18 cellular contexts compared by ENCODE assay signal in the genomic region with DNA sequence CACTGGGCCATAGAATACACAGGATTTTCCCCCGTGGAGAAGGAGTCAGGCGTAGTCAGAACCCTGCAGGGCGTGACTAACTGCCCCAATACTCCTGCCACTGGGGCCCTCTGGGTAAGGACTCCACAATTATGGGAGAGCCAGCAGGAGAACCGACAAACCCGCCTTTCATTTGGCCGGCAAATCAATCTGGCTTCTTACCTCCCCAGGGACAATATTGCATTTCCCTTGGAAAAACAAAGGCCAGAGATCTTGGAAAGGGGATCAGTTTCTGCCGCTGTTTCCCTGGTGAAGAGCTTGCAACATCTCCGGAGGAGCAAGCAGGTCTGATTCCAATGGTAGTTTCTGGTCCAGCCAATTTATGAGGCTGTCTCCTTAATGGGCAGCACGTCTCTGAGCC. TPM values are rescaled to one million over a fixed set of nuclear protein-coding genes. Genes with fewer than 3 reads are reported as not detected.
DNase-seq lines count a peak whose midpoint lies in the region; ATAC-seq, FAIRE-seq and TF ChIP-seq lines count a peak whose summit lies in the region.
"Had no signal": no experiment of that assay in that cellular context is flagged by ENCODE, and none has a peak within 500 bp of the region (broad histone marks: within the 10 kb centered on the region; RNA-seq: fewer than 3 reads in every experiment).

No MANE protein-coding gene starts in this region.

- no peaks in the 10 kb centered on the region for H3K27me3 Mint-ChIP-seq in MCF 10A (ENCODE audit: insufficient read depth, unreplicated experiment)

- 34 to 61% methylated on average over 7 to 8 of the region's 9 CpGs for WGBS in esophagus squamous epithelium, 2 donors
- WGBS in mesenchymal stem cell, result 35% methylated on average over 9 of the region's 9 CpGs
- 56 to 62% methylated on average over 9 of the region's 9 CpGs for WGBS in pancreas, 2 donors

- no peak overlapping the region for H3K27ac Mint-ChIP-seq in MCF 10A (ENCODE audit: low read depth, unreplicated experiment)

- ATAC-seq in pancreas, result no peak
- ATAC-seq: K562 had no signal

- no peak overlapping the region for H3K4me2 ChIP-seq in mesenchymal stem cell (ENCODE audit: low read length, poor library complexity, severe bottlenecking)

- H3K4me1 ChIP-seq in breast epithelium, result no peaks in the 10 kb centered on the region
- H3K4me1 ChIP-seq in esophagus squamous epithelium, result peaks cover 0 to 52% (median 8%) of the 10 kb centered on the region in 3 donors
- H3K4me1 ChIP-seq in mesenchymal stem cell (ENCODE audit: control insufficient read depth, insufficient read depth, low read depth, low read length), result peaks cover 8% of the 10 kb centered on the region
- H3K4me1 ChIP-seq in pancreas, result peaks cover 0 to 3% (median 0%) of the 10 kb centered on the region in 3 donors

- TF ChIP-seq CTCF in breast epithelium (IDR thresholded peaks at IDR 0.05) (no peak), MCF 10A (IDR thresholded peaks at IDR 0.05; ENCODE audit: unreplicated experiment) (no peak), esophagus squamous epithelium (IDR thresholded peaks at IDR 0.05) (no peak), pancreas (IDR thresholded peaks at IDR 0.05) (no peak)

- no peak overlapping the region for H3K18ac ChIP-seq in mesenchymal stem cell (ENCODE audit: low read depth in 1 of 2, low read length in 2 of 2)

- H3K27ac ChIP-seq in breast epithelium (peak overlapping the region; percentile 15 to 29), esophagus squamous epithelium (peak overlapping the region in 3 of 4 donors; percentile 31 to 72 (median 55)), mesenchymal stem cell (ENCODE audit: low read length, poor library complexity, severe bottlenecking) (no peak overlapping the region), pancreas (no peak overlapping the region)
- H3K27ac ChIP-seq: thyroid gland had no signal

- peak in 1 of 2 donors; percentile 34 for DNase-seq in breast epithelium (ENCODE audit: low spot score in 2 of 2)
- no peak for DNase-seq in MCF 10A (ENCODE audit: unreplicated experiment)
- DNase-seq in esophagus squamous epithelium (lab: John Stamatoyannopoulos, UW), result no peak
- no peak for DNase-seq in mesenchymal stem cell
- no peak for DNase-seq in D341Med (ENCODE audit: low spot score)
- no peak for DNase-seq in pancreas
- no peak for DNase-seq in stimulated activated CD4-positive, alpha-beta T cell treated with anti-CD3 and anti-CD28 coated beads, Interleukin-4, amount 100 ng/mL, for 1 hour
- no peak for DNase-seq in activated T-cell treated with anti-CD3 and anti-CD28 coated beads, Interleukin-2, amount 50 U/mL, for 1 hour
- DNase-seq: activated naive CD4-positive, alpha-beta T cell treated with anti-CD3 and anti-CD28 coated beads, Interleukin-2, amount 50 U/mL, for 16 hours; naive B cell; NCI-H146; NK-92 treated with Interleukin-12 subunit alpha and Interleukin-12 subunit beta, amount 100 ng/mL, for 24 hours; stimulated activated CD4-positive, alpha-beta T cell treated with anti-CD3 and anti-CD28 coated beads, Interleukin-12 subunit alpha, Interleukin-12 subunit beta, amount 100 ng/mL, for 4 hours had no signal

- H3K4me3 ChIP-seq in breast epithelium (peak overlapping the region in 1 of 3 donors; percentile 47), esophagus squamous epithelium (peak overlapping the region in 1 of 4 donors; percentile 20), mesenchymal stem cell (ENCODE audit: insufficient read depth in 1 of 2, low read depth in 1 of 2, low read length in 2 of 2) (no peak overlapping the region), pancreas (peak overlapping the region in 1 of 4 donors; percentile 6)
- H3K4me3 ChIP-seq: K562, thyroid gland had no signal

- no peaks in the 10 kb centered on the region for H3K9me3 Mint-ChIP-seq in MCF 10A (ENCODE audit: unreplicated experiment)

- no peak overlapping the region for H2AFZ ChIP-seq in mesenchymal stem cell (ENCODE audit: low read depth, low read length)

- peaks cover 17% of the 10 kb centered on the region for H3K36me3 Mint-ChIP-seq in MCF 10A (ENCODE audit: insufficient read depth, unreplicated experiment)

- H2BK15ac ChIP-seq in mesenchymal stem cell (ENCODE audit: low read depth, poor library complexity, severe bottlenecking), result no peak overlapping the region

- H3K23ac ChIP-seq in mesenchymal stem cell (ENCODE audit: low read length in 2 of 2), result no peak overlapping the region

- no peak overlapping the region for H3K14ac ChIP-seq in mesenchymal stem cell (ENCODE audit: low read length in 2 of 2)

- no peaks in the 10 kb centered on the region for H3K79me1 ChIP-seq in mesenchymal stem cell (replicated peaks; ENCODE audit: low read length, poor library complexity, severe bottlenecking)

- no peak for FAIRE-seq in pancreas (lab: Jason Lieb, UNC)
- FAIRE-seq: A204.1, colon, K562, TTC549 had no signal

- CTCF ChIA-PET in MCF 10A (lab: Yijun Ruan, JAX), result interaction anchor here (2.0 to 2.4 kb wide), 2 partner anchors 68 to 255 kb away, joined by 5 to 11 read pairs; no protein-coding TSS in a partner anchor

- H2AK5ac ChIP-seq in mesenchymal stem cell (ENCODE audit: low read length, severe bottlenecking), result no peak overlapping the region

- no peak overlapping the region for H3K4me3 Mint-ChIP-seq in MCF 10A (ENCODE audit: unreplicated experiment)
- H3K4me3 Mint-ChIP-seq: naive B cell had no signal

- no peaks in the 10 kb centered on the region for H3K36me3 ChIP-seq in breast epithelium
- no peaks in the 10 kb centered on the region for H3K36me3 ChIP-seq in esophagus squamous epithelium
- peaks cover 0 to 3% of the 10 kb centered on the region in 2 experiments for H3K36me3 ChIP-seq in mesenchymal stem cell (ENCODE audit: control insufficient read depth in 1 of 2, insufficient read depth in 2 of 2, low read depth in 1 of 2, low read length in 2 of 2)
- no peaks in the 10 kb centered on the region for H3K36me3 ChIP-seq in pancreas
- H3K36me3 ChIP-seq: thyroid gland had no signal

- intact Hi-C loops in breast epithelium (cut with DNase I; ENCODE audit: low total_unique reads), result loop anchor here (5.0 kb wide), 1 partner anchor 420 kb away; no protein-coding TSS in a partner anchor
- intact Hi-C loops in MCF 10A (cut with micrococcal nuclease), result loop anchor here (10.0 kb wide), 1 partner anchor 88 kb away; no protein-coding TSS in a partner anchor
- intact Hi-C loops in esophagus squamous epithelium (cut with DNase I), result no loop called here
- intact Hi-C loops in pancreas (cut with DNase I), result no loop called here

- no peak overlapping the region for H4K91ac ChIP-seq in mesenchymal stem cell (ENCODE audit: low read length)

- no TSS peak for BruUV-seq in MCF 10A (replicated peaks; lab: Mats Ljungman, UMichigan)

- no peak overlapping the region for H3K4ac ChIP-seq in mesenchymal stem cell (ENCODE audit: low read depth in 1 of 2, low read length in 2 of 2)

- H3K9ac ChIP-seq in mesenchymal stem cell (ENCODE audit: low read length), result peak overlapping the region; percentile 38

- H3K4me1 Mint-ChIP-seq in MCF 10A (ENCODE audit: insufficient read depth, unreplicated experiment), result peaks cover 31% of the 10 kb centered on the region

- H2BK120ac ChIP-seq in mesenchymal stem cell (ENCODE audit: low read depth, low read length), result no peak overlapping the region

- H2BK5ac ChIP-seq in mesenchymal stem cell (ENCODE audit: low read depth, low read length, poor library complexity, severe bottlenecking), result no peak overlapping the region

- POLR2A ChIA-PET in MCF 10A (lab: Yijun Ruan, JAX), result no interaction called here

- no peak overlapping the region for H4K8ac ChIP-seq in mesenchymal stem cell (ENCODE audit: low read length)

- TF ChIP-seq POLR2A in breast epithelium (IDR thresholded peaks at IDR 0.05) (no peak), esophagus squamous epithelium (IDR thresholded peaks at IDR 0.05) (no peak)

- no peak overlapping the region for H2BK12ac ChIP-seq in mesenchymal stem cell (ENCODE audit: low read length in 2 of 2)

- H3K27me3 ChIP-seq in breast epithelium, result no peaks in the 10 kb centered on the region
- H3K27me3 ChIP-seq in esophagus squamous epithelium, result peaks cover 0 to 53% (median 0%) of the 10 kb centered on the region in 4 donors
- peaks cover 5 to 55% of the 10 kb centered on the region in 2 experiments for H3K27me3 ChIP-seq in mesenchymal stem cell (ENCODE audit: control insufficient read depth in 1 of 2, insufficient read depth in 1 of 2, low read length in 2 of 2)
- H3K27me3 ChIP-seq in pancreas, result no peaks in the 10 kb centered on the region
- H3K27me3 ChIP-seq: thyroid gland had no signal

- H3K9me3 ChIP-seq in breast epithelium (no peaks in the 10 kb centered on the region), esophagus squamous epithelium (no peaks in the 10 kb centered on the region), mesenchymal stem cell (ENCODE audit: control insufficient read depth, low read length) (no peaks in the 10 kb centered on the region), pancreas (no peaks in the 10 kb centered on the region)
- H3K9me3 ChIP-seq: thyroid gland had no signal

RNA-seq across cellular contexts. Expression of gene TRABD2B, which starts 4.5 kb away (rescaled TPM):
- 1 to 10 TPM; 1.4 to 3.7 (median 2.3) TPM for total RNA-seq in breast epithelium
- 0.96 and 2.6 TPM in 2 replicates for total RNA-seq in MCF 10A (2022)
- 1 to 10 TPM in 1 of 4 donors, under 1 TPM in 3; 0.26 to 1.7 (median 0.50) TPM for total RNA-seq in esophagus squamous epithelium
- 0.28 TPM for polyA plus RNA-seq in mesenchymal stem cell (2013, experiment 1 of 2)
- polyA plus RNA-seq in mesenchymal stem cell (2013, experiment 2 of 2), result 0.23 TPM
- 1 to 10 TPM; 1.6 to 3.8 (median 3.3) TPM for total RNA-seq in pancreas
- 1 to 10 TPM; 2.8 to 2.9 TPM for polyA plus RNA-seq in pancreas
- total RNA-seq: K562 had no signal
- polyA plus RNA-seq: K562 had no signal

Comparison
In these comparisons a context has a peak if more than half of its experiments do, and no peak if none do; other contexts are left out.
1. H3K27ac ChIP-seq: peak in breast epithelium (2 of 2) and esophagus squamous epithelium (3 of 4); none in mesenchymal stem cell (single experiment) and pancreas (0 of 4).
2. intact Hi-C loops: an anchor here in breast epithelium (5.0 kb wide) and MCF 10A (10.0 kb wide); none called in esophagus squamous epithelium and pancreas.